9 cellular contexts compared by ENCODE assay signal in genomic region chr11:70567680-70568503, GRCh38.
DNase-seq lines count a peak whose midpoint lies in the region; ATAC-seq and TF ChIP-seq lines count a peak whose summit lies in the region.
"Had no signal": no experiment of that assay in that cellular context is flagged by ENCODE, and none has a peak within 500 bp of the region (broad histone marks: within the 10 kb centered on the region; RNA-seq: fewer than 3 reads in every experiment).

No MANE protein-coding gene starts in this region.

- no peaks in the 10 kb centered on the region for H3K36me3 ChIP-seq in HUES64 (ENCODE audit: insufficient read depth, low read length)
- H3K36me3 ChIP-seq in thyroid gland = no peaks in the 10 kb centered on the region

- intact Hi-C loops in thyroid gland (cut with DNase I) = no loop called here

- TF ChIP-seq CTCF in cardiac fibroblast (IDR thresholded peaks at IDR 0.05; ENCODE audit: low read depth, low read length) = no peak
- TF ChIP-seq CTCF in thyroid gland (IDR thresholded peaks at IDR 0.05) = no peak

- H3K27ac ChIP-seq in HUES64 (ENCODE audit: low read depth, low read length) (peak overlapping the region; percentile 77), thyroid gland (peak overlapping the region in 2 of 3 donors; percentile 4 to 7)

- DNase-seq in cardiac fibroblast (ENCODE audit: low read depth in 2 of 2) (peak; percentile 19 to 59), left kidney (ENCODE audit: low read depth, low spot score) (peak; percentile 61), thyroid gland (no peak), HPDE6-E6E7 (ENCODE audit: extremely low spot score) (no peak), AML-193 (lab: John Stamatoyannopoulos, UW) (no peak)
- no peak for DNase-seq in stimulated activated CD4-positive, alpha-beta T cell treated with anti-CD3 and anti-CD28 coated beads, Interleukin-15, amount 100 ng/mL, for 24 hours
- DNase-seq: naive B cell had no signal

- H3K4me1 ChIP-seq in HUES64 (ENCODE audit: insufficient read depth, low read length) = peaks cover 9% of the 10 kb centered on the region
- peaks cover 0 to 9% of the 10 kb centered on the region in 2 donors for H3K4me1 ChIP-seq in thyroid gland

- H3K9ac ChIP-seq in HUES64 (ENCODE audit: low read depth, low read length) = peak overlapping the region; percentile 35; the same call in 1 of the 2 replicates

- H3K4me3 ChIP-seq in HUES64 (ENCODE audit: low read length) (peak overlapping the region; percentile 34), cardiac fibroblast (replicated peaks in 1 of 2; ENCODE audit: low read depth in 2 of 2, low read length in 2 of 2) (peak overlapping the region; percentile 26 to 30), thyroid gland (replicated peaks in 1 of 3) (peak overlapping the region in 1 of 3 donors; percentile 1)

- WGBS in HUES64 = 43% methylated on average over 26 of the region's 26 CpGs
- 41 to 49% methylated on average over 19 to 26 of the region's 26 CpGs for WGBS in thyroid gland, 2 donors

- H3K27me3 ChIP-seq in HUES64 (ENCODE audit: insufficient read depth, low read length) = no peaks in the 10 kb centered on the region
- no peaks in the 10 kb centered on the region for H3K27me3 ChIP-seq in thyroid gland

- no peak for ATAC-seq in HG03280 (IDR thresholded peaks at IDR 0.05; ENCODE audit: unreplicated experiment)

- H3K9me3 ChIP-seq in HUES64 (ENCODE audit: insufficient read depth, low read depth, low read length) = no peaks in the 10 kb centered on the region
- no peaks in the 10 kb centered on the region for H3K9me3 ChIP-seq in thyroid gland

- no peak for TF ChIP-seq POLR2A in thyroid gland (IDR thresholded peaks at IDR 0.05)

Comparison
In these comparisons a context has a peak if more than half of its experiments do, and no peak if none do; other contexts are left out.
1. DNase-seq: peak in cardiac fibroblast (2 of 2) and left kidney (single experiment); none in thyroid gland (0 of 2), HPDE6-E6E7 (single experiment), AML-193 (0 of 2) and stimulated activated CD4-positive, alpha-beta T cell treated with anti-CD3 and anti-CD28 coated beads, Interleukin-15, amount 100 ng/mL, for 24 hours (single experiment).